In genomic region chr6:121697921-121698320, GRCh38 we compare ENCODE assay signal across 29 cellular contexts.
"Had no signal": no experiment of that assay in that cellular context is flagged by ENCODE, and none has a peak within 500 bp of the region (broad histone marks: within the 10 kb centered on the region; RNA-seq: fewer than 3 reads in every experiment).

No MANE protein-coding gene starts in this region.

- ATAC-seq: activated CD4-positive, CD25-positive, alpha-beta regulatory T cell treated with anti-CD3 and anti-CD28 coated beads, Interleukin-2, amount 50 U/mL, for 24 hours; activated CD8-positive, alpha-beta T cell treated with anti-CD3 and anti-CD28 coated beads for 36 hours; activated T-cell treated with anti-CD3 and anti-CD28 coated beads, Interleukin-2, amount 50 U/mL, for 72 hours; body of pancreas; Panc1; Right ventricle myocardium inferior had no signal

- H3K4me3 Mint-ChIP-seq: activated CD8-positive, alpha-beta T cell treated with anti-CD3 and anti-CD28 coated beads for 36 hours; activated naive CD4-positive, alpha-beta T cell treated with anti-CD3 and anti-CD28 coated beads, Interleukin-2, amount 50 U/mL, for 24 hours; activated T-cell treated with anti-CD3 and anti-CD28 coated beads, Interleukin-2, amount 50 U/mL, for 72 hours; central memory CD8-positive, alpha-beta T cell; T-helper 2 cell treated with Interferon-gamma antibody and Interleukin-4, amounts not matched to agents 5 μg/mL and 100 μg/mL, for 36 hours had no signal

- H3K4me1 Mint-ChIP-seq: activated naive CD4-positive, alpha-beta T cell treated with anti-CD3 and anti-CD28 coated beads, Interleukin-2, amount 50 U/mL, for 24 hours; central memory CD8-positive, alpha-beta T cell had no signal

- H3K27ac Mint-ChIP-seq: activated CD8-positive, alpha-beta T cell treated with anti-CD3 and anti-CD28 coated beads for 36 hours; activated naive CD4-positive, alpha-beta T cell treated with anti-CD3 and anti-CD28 coated beads, Interleukin-2, amount 50 U/mL, for 24 hours; activated T-cell treated with anti-CD3 and anti-CD28 coated beads, Interleukin-2, amount 50 U/mL, for 72 hours; T-helper 2 cell treated with Interferon-gamma antibody and Interleukin-4, amounts not matched to agents 5 μg/mL and 100 μg/mL, for 36 hours had no signal

- H3K9me3 ChIP-seq: body of pancreas, MG63 had no signal

- DNase-seq: activated CD4-positive, alpha-beta T cell treated with anti-CD3 and anti-CD28 coated beads for 4 hours; activated CD8-positive, alpha-beta memory T cell treated with anti-CD3 and anti-CD28 coated beads, Interleukin-2, amount 50 U/mL, for 4 hours; activated CD8-positive, alpha-beta T cell treated with anti-CD3 and anti-CD28 coated beads for 36 hours; activated naive CD4-positive, alpha-beta T cell; activated T-cell treated with anti-CD3 and anti-CD28 coated beads, Interleukin-2, amount 50 U/mL, for 72 hours; aorta; body of pancreas; MG63; MV-4-11; NCI-H1092 treated with DMSO at 0.1 percent for 48 hours; NCI-H1417 treated with DMSO at 0.1 percent for 48 hours; NCI-H1694; NCI-H2029; NCI-H2107; NCI-H2171 treated with DMSO at 0.1 percent for 48 hours; NCI-H226; NCI-H526; NCI-H82; NK-92 treated with Interleukin-12 subunit alpha and Interleukin-12 subunit beta, amount 100 ng/mL, for 24 hours; OCI-M1; RPMI8226; T-helper 1 cell had no signal

- H3K27ac ChIP-seq: body of pancreas, SK-N-MC had no signal

- H3K36me3 ChIP-seq: MG63 had no signal

- H3K9me3 Mint-ChIP-seq: central memory CD8-positive, alpha-beta T cell; T-helper 2 cell treated with Interferon-gamma antibody and Interleukin-4, amounts not matched to agents 5 μg/mL and 100 μg/mL, for 36 hours had no signal

- H3K27me3 ChIP-seq: body of pancreas, MG63 had no signal

- H3K4me1 ChIP-seq: body of pancreas had no signal

- H3K4me3 ChIP-seq: body of pancreas, MG63, SK-N-MC had no signal

- H3K27me3 Mint-ChIP-seq: activated CD8-positive, alpha-beta T cell treated with anti-CD3 and anti-CD28 coated beads for 36 hours; activated naive CD4-positive, alpha-beta T cell treated with anti-CD3 and anti-CD28 coated beads, Interleukin-2, amount 50 U/mL, for 24 hours; central memory CD8-positive, alpha-beta T cell had no signal
